Comparison of ENCODE assay signal across 29 cellular contexts in genomic region chr9:137427454-137428310, GRCh38. TPM values are rescaled to one million over a fixed set of nuclear protein-coding genes. Genes with fewer than 3 reads are reported as not detected.
DNase-seq lines count a peak whose midpoint lies in the region; ATAC-seq, FAIRE-seq and TF ChIP-seq lines count a peak whose summit lies in the region.
"Had no signal": no experiment of that assay in that cellular context is flagged by ENCODE, and none has a peak within 500 bp of the region (broad histone marks: within the 10 kb centered on the region; RNA-seq: fewer than 3 reads in every experiment).

No MANE protein-coding gene starts in this region.

- H3K4me1 ChIP-seq in DOHH2 (ENCODE audit: control insufficient read depth, low read length) (peaks cover 80% of the 10 kb centered on the region), NT2/D1 (ENCODE audit: insufficient read depth, insufficient read length) (peaks cover 13% of the 10 kb centered on the region), kidney (ENCODE audit: control insufficient read depth in 1 of 2, insufficient read depth in 1 of 2, low read depth in 1 of 2, low read length in 2 of 2) (peaks cover 0 to 5% of the 10 kb centered on the region in 2 donors), psoas muscle (peaks cover 17% of the 10 kb centered on the region)
- no peaks in the 10 kb centered on the region for H3K4me1 ChIP-seq in CD8-positive, alpha-beta memory T cell (ENCODE audit: insufficient read depth, low read length)

- WGBS in psoas muscle, 3 donors = 70 to 73% (median 72%) methylated on average over 23 to 27 of the region's 27 CpGs

- H3K4me3 ChIP-seq in DOHH2 (ENCODE audit: low read length) (peak overlapping the region; percentile 35), NT2/D1 (ENCODE audit: insufficient read length, low read depth) (no peak overlapping the region), kidney (ENCODE audit: low read length in 2 of 2) (no peak overlapping the region), psoas muscle (no peak overlapping the region)
- no peak overlapping the region for H3K4me3 ChIP-seq in CD8-positive, alpha-beta memory T cell (ENCODE audit: low read length)
- H3K4me3 ChIP-seq: gastroesophageal sphincter, GM23338, hepatocyte, sigmoid colon, tibial artery had no signal

- no peaks in the 10 kb centered on the region for H3K9me3 Mint-ChIP-seq in CD8-positive, alpha-beta memory T cell
- H3K9me3 Mint-ChIP-seq: activated CD4-positive, alpha-beta memory T cell treated with anti-CD3 and anti-CD28 coated beads for 36 hours; activated naive CD4-positive, alpha-beta T cell treated with anti-CD3 and anti-CD28 coated beads, Interleukin-2, amount 10 ng/mL, durations not matched to agents 7 days and 5 days; GM23338 had no signal

- H3K79me2 ChIP-seq in DOHH2 (ENCODE audit: control insufficient read depth, low read length) = peaks cover 16% of the 10 kb centered on the region

- no peaks in the 10 kb centered on the region for H3K36me3 Mint-ChIP-seq in CD8-positive, alpha-beta memory T cell
- H3K36me3 Mint-ChIP-seq: activated CD4-positive, alpha-beta memory T cell treated with anti-CD3 and anti-CD28 coated beads for 36 hours; activated naive CD4-positive, alpha-beta T cell treated with anti-CD3 and anti-CD28 coated beads, Interleukin-2, amount 10 ng/mL, durations not matched to agents 7 days and 5 days had no signal

- H3K36me3 ChIP-seq in DOHH2 (ENCODE audit: control insufficient read depth, low read length) = peaks cover 9% of the 10 kb centered on the region
- no peaks in the 10 kb centered on the region for H3K36me3 ChIP-seq in NT2/D1 (ENCODE audit: insufficient read depth, insufficient read length, low read length)
- H3K36me3 ChIP-seq in kidney (ENCODE audit: control insufficient read depth in 1 of 2, insufficient read depth in 2 of 2, low read length in 2 of 2) = no peaks in the 10 kb centered on the region
- H3K36me3 ChIP-seq in psoas muscle (ENCODE audit: insufficient read depth in 1 of 2, low read depth in 1 of 2) = peaks cover 0 to 4% of the 10 kb centered on the region in 2 donors
- no peaks in the 10 kb centered on the region for H3K36me3 ChIP-seq in CD8-positive, alpha-beta memory T cell (ENCODE audit: insufficient read depth, low read length)
- H3K36me3 ChIP-seq: brain microvascular endothelial cell, gastroesophageal sphincter, sigmoid colon, tibial artery had no signal

- H3K4me1 Mint-ChIP-seq in CD8-positive, alpha-beta memory T cell = peaks cover 6 to 11% (median 10%) of the 10 kb centered on the region in 3 donors
- H3K4me1 Mint-ChIP-seq: GM23338 had no signal

- ATAC-seq in psoas muscle = no peak
- ATAC-seq: gastroesophageal sphincter, GM23338, SK-N-SH treated with all-trans-retinoic acid at 6 μM for 48 hours had no signal

- H3K27ac ChIP-seq in DOHH2 (ENCODE audit: low read depth, low read length) = peak overlapping the region; percentile 69
- H3K27ac ChIP-seq in kidney (ENCODE audit: low read depth in 2 of 2, low read length in 2 of 2) = no peak overlapping the region
- H3K27ac ChIP-seq in psoas muscle = no peak overlapping the region
- no peak overlapping the region for H3K27ac ChIP-seq in CD8-positive, alpha-beta memory T cell (ENCODE audit: low read depth, low read length)
- H3K27ac ChIP-seq: brain microvascular endothelial cell, gastroesophageal sphincter, hepatocyte, sigmoid colon, tibial artery had no signal

- H3K9ac ChIP-seq in NT2/D1 (ENCODE audit: insufficient read length, low read depth) (peak overlapping the region; percentile 42), kidney (ENCODE audit: low read length in 2 of 2) (no peak overlapping the region)

- TF ChIP-seq CTCF in DOHH2 (IDR thresholded peaks at IDR 0.05; ENCODE audit: low read depth, low read length, poor library complexity, severe bottlenecking) = peak; percentile 41
- no peak for TF ChIP-seq CTCF in kidney (IDR thresholded peaks at IDR 0.05; ENCODE audit: borderline replicate concordance, extremely low read depth, insufficient read depth)
- TF ChIP-seq CTCF in psoas muscle (IDR thresholded peaks at IDR 0.05) = no peak

- H4K20me1 ChIP-seq in DOHH2 (ENCODE audit: control insufficient read depth, insufficient read depth, low read depth, low read length) = no peaks in the 10 kb centered on the region

- DNase-seq in NT2/D1 (ENCODE audit: low read depth, low spot score) (no peak), kidney (peak; percentile 73), psoas muscle (peak; percentile 14 to 48), NCI-H1092 treated with DMSO at 0.1 percent for 48 hours (lab: John Stamatoyannopoulos, UW) (no peak)
- no peak for DNase-seq in activated CD4-positive, alpha-beta T cell treated with anti-CD3 and anti-CD28 coated beads for 1 hour
- no peak for DNase-seq in CD8-positive, alpha-beta memory T cell
- DNase-seq: activated CD4-positive, alpha-beta memory T cell treated with anti-CD3 and anti-CD28 coated beads for 36 hours; activated CD4-positive, CD25-positive, alpha-beta regulatory T cell treated with anti-CD3 and anti-CD28 coated beads, Interleukin-2, amount 50 U/mL, for 72 hours; activated naive CD4-positive, alpha-beta T cell treated with anti-CD3 and anti-CD28 coated beads, Interleukin-2, amount 10 ng/mL, durations not matched to agents 7 days and 5 days; amniotic stem cell; brain microvascular endothelial cell; C1 segment of cervical spinal cord; DMS79 treated with DMSO at 0.1 percent for 48 hours; GF-D8; mesenchymal stem cell; NCI-H1105; NCI-H187 treated with DMSO at 0.1 percent for 48 hours; NCI-H2171 treated with DMSO at 0.1 percent for 48 hours; NCI-H510A; sigmoid colon; stimulated activated CD4-positive, alpha-beta T cell treated with anti-CD3 and anti-CD28 coated beads, Interleukin-4, amount 100 ng/mL, for 1 hour; tibial artery had no signal

- H3K9me2 ChIP-seq in DOHH2 (replicated peaks; ENCODE audit: control insufficient read depth, low read length) = no peaks in the 10 kb centered on the region

- H3K27me3 Mint-ChIP-seq in CD8-positive, alpha-beta memory T cell = no peaks in the 10 kb centered on the region
- H3K27me3 Mint-ChIP-seq: activated CD4-positive, alpha-beta memory T cell treated with anti-CD3 and anti-CD28 coated beads for 36 hours had no signal

- FAIRE-seq in kidney (lab: Jason Lieb, UNC) = no peak

- H3K9me3 ChIP-seq in DOHH2 (ENCODE audit: control insufficient read depth, insufficient read depth, low read length) (no peaks in the 10 kb centered on the region), NT2/D1 (ENCODE audit: insufficient read depth, low read length) (no peaks in the 10 kb centered on the region), kidney (ENCODE audit: control insufficient read depth in 1 of 2, low read length in 2 of 2) (no peaks in the 10 kb centered on the region), psoas muscle (no peaks in the 10 kb centered on the region)
- H3K9me3 ChIP-seq in CD8-positive, alpha-beta memory T cell (ENCODE audit: low read length) = no peaks in the 10 kb centered on the region
- H3K9me3 ChIP-seq: gastroesophageal sphincter, sigmoid colon, tibial artery had no signal

- peak overlapping the region; percentile 62 for H3K4me2 ChIP-seq in DOHH2 (ENCODE audit: low read length)
- H3K4me2 ChIP-seq: GM23338, hepatocyte had no signal

- H3K4me3 Mint-ChIP-seq in CD8-positive, alpha-beta memory T cell = no peak overlapping the region
- H3K4me3 Mint-ChIP-seq: activated CD4-positive, alpha-beta memory T cell treated with anti-CD3 and anti-CD28 coated beads for 36 hours; activated naive CD4-positive, alpha-beta T cell treated with anti-CD3 and anti-CD28 coated beads, Interleukin-2, amount 10 ng/mL, durations not matched to agents 7 days and 5 days; GM23338 had no signal

- POLR2A ChIA-PET in CD8-positive, alpha-beta memory T cell (lab: Charles Lee) = no interaction called here

- CTCF ChIA-PET in CD8-positive, alpha-beta memory T cell (lab: Charles Lee) = no interaction called here

- H3F3A ChIP-seq in DOHH2 (ENCODE audit: control insufficient read depth, insufficient read depth) = peaks cover 28% of the 10 kb centered on the region

- intact Hi-C loops in kidney (cut with DNase I) (no loop called here), psoas muscle (cut with DNase I) (no loop called here)

- H3K27me3 ChIP-seq in DOHH2 (ENCODE audit: control insufficient read depth, low read length) (no peaks in the 10 kb centered on the region), NT2/D1 (ENCODE audit: insufficient read depth, insufficient read length) (peaks cover 17% of the 10 kb centered on the region), psoas muscle (ENCODE audit: insufficient read depth in 3 of 3, low read length in 2 of 3) (no peaks in the 10 kb centered on the region)
- no peaks in the 10 kb centered on the region for H3K27me3 ChIP-seq in CD8-positive, alpha-beta memory T cell (ENCODE audit: insufficient read depth, low read length, poor library complexity, severe bottlenecking)
- H3K27me3 ChIP-seq: brain microvascular endothelial cell, hepatocyte had no signal

- no peak overlapping the region for H3K27ac Mint-ChIP-seq in CD8-positive, alpha-beta memory T cell
- H3K27ac Mint-ChIP-seq: activated CD4-positive, alpha-beta memory T cell treated with anti-CD3 and anti-CD28 coated beads for 36 hours; activated naive CD4-positive, alpha-beta T cell treated with anti-CD3 and anti-CD28 coated beads, Interleukin-2, amount 10 ng/mL, durations not matched to agents 7 days and 5 days; GM23338 had no signal

RNA-seq across cellular contexts. Expression of gene NOXA1, which starts 4.5 kb away (rescaled TPM):
- total RNA-seq in kidney (21.8 TPM), psoas muscle (1 to 10 TPM in 3 of 4 donors, under 1 TPM in 1; 0.62 to 5.1 (median 2.5) TPM)
- polyA plus RNA-seq in kidney (ENCODE audit: insufficient read depth, low read depth, low replicate concordance) (19.1 TPM), psoas muscle (1 to 10 TPM in 1 of 3 donors, under 1 TPM in 2; 0.43 to 1.0 (median 0.83) TPM)
- total RNA-seq in CD8-positive, alpha-beta memory T cell = under 1 TPM; 0.66 to 0.74 TPM
- 1.3 TPM for polyA plus RNA-seq in CD8-positive, alpha-beta memory T cell

RNA-seq across cellular contexts. Expression of gene EXD3, which starts 4.7 kb away (rescaled TPM):
- total RNA-seq in kidney (44.5 TPM), psoas muscle (10 to 100 TPM in 2 of 4 donors, 1 to 10 TPM in 2; 6.7 to 11.2 (median 9.7) TPM)
- polyA plus RNA-seq in kidney (ENCODE audit: insufficient read depth, low read depth, low replicate concordance) (18.9 TPM), psoas muscle (1 to 10 TPM; 5.7 to 9.9 (median 7.2) TPM)
- 1 to 10 TPM; 4.8 to 6.6 TPM for total RNA-seq in CD8-positive, alpha-beta memory T cell
- polyA plus RNA-seq in CD8-positive, alpha-beta memory T cell = 6.7 TPM

RNA-seq across cellular contexts. Expression of gene ENTPD8, which starts 13.5 kb away (rescaled TPM):
- total RNA-seq in kidney (5.2 TPM), psoas muscle (not detected)
- polyA plus RNA-seq in kidney (ENCODE audit: insufficient read depth, low read depth, low replicate concordance) (5.0 TPM), psoas muscle (under 1 TPM in 1 of 3 donors, not detected in 2; 0.01 TPM)
- not detected for total RNA-seq in CD8-positive, alpha-beta memory T cell
- polyA plus RNA-seq in CD8-positive, alpha-beta memory T cell = not detected
- total RNA-seq: activated CD4-positive, alpha-beta memory T cell treated with anti-CD3 and anti-CD28 coated beads for 36 hours; T-helper 2 cell treated with Interferon-gamma antibody and Interleukin-4, amounts not matched to agents 100 ng/mL and 5 ng/mL, for 36 hours had no signal
- polyA plus RNA-seq: AG04450 had no signal

RNA-seq across cellular contexts. Expression of gene NSMF, which starts 31.5 kb away (rescaled TPM):
- total RNA-seq in kidney (49.5 TPM), psoas muscle (10 to 100 TPM in 1 of 4 donors, 1 to 10 TPM in 3; 4.8 to 11.2 (median 6.4) TPM)
- polyA plus RNA-seq in kidney (ENCODE audit: insufficient read depth, low read depth, low replicate concordance) (32.7 TPM), psoas muscle (10 to 100 TPM in 1 of 3 donors, 1 to 10 TPM in 2; 4.9 to 11.0 (median 5.7) TPM)
- total RNA-seq in CD8-positive, alpha-beta memory T cell = 10 to 100 TPM; 40.9 to 42.8 TPM
- polyA plus RNA-seq in CD8-positive, alpha-beta memory T cell = 15.4 TPM

Comparison
In these comparisons a context has a peak if more than half of its experiments do, and no peak if none do; other contexts are left out.
1. DNase-seq: peak in kidney (single experiment) and psoas muscle (2 of 2); none in NT2/D1 (single experiment), NCI-H1092 treated with DMSO at 0.1 percent for 48 hours (single experiment), activated CD4-positive, alpha-beta T cell treated with anti-CD3 and anti-CD28 coated beads for 1 hour (single experiment) and CD8-positive, alpha-beta memory T cell (0 of 5).